In genomic region chr22:46735747-46736608, GRCh38 we compare ENCODE assay signal across 8 cellular contexts. TPM values are rescaled to one million over a fixed set of nuclear protein-coding genes. Genes with fewer than 3 reads are reported as not detected.
A peak's percentile ranks its signal among the peaks of the same experiment; 100 is the strongest.
DNase-seq lines count a peak whose midpoint lies in the region; ATAC-seq lines count a peak whose summit lies in the region.
"Had no signal": no experiment of that assay in that cellular context is flagged by ENCODE, and none has a peak within 500 bp of the region (broad histone marks: within the 10 kb centered on the region; RNA-seq: fewer than 3 reads in every experiment).

No MANE protein-coding gene starts in this region.

- H3K36me3 Mint-ChIP-seq in activated T-helper 1 cell treated with anti-CD3 and anti-CD28 coated beads, Interleukin-12 subunit alpha, Interleukin-12 subunit beta, Interleukin-2, Interleukin-4 antibody, amounts not matched to agents 30 ng/mL and 10 ng/mL and 1 ng/mL, durations not matched to agents 14 hours and 24 hours and 36 hours (ENCODE audit: low read depth), result peaks cover 20% of the 10 kb centered on the region
- peaks cover 10% of the 10 kb centered on the region for H3K36me3 Mint-ChIP-seq in stimulated activated memory B cell treated with anti-CD40 and anti-IgM and Interleukin-4, amounts not matched to agents 10 μg/mL and 1 μg/mL and 100 μg/mL, for 72 hours

- H3K4me1 Mint-ChIP-seq in activated T-helper 1 cell treated with anti-CD3 and anti-CD28 coated beads, Interleukin-12 subunit alpha, Interleukin-12 subunit beta, Interleukin-2, Interleukin-4 antibody, amounts not matched to agents 30 ng/mL and 10 ng/mL and 1 ng/mL, durations not matched to agents 14 hours and 24 hours and 36 hours (ENCODE audit: low read depth), result peaks cover 53% of the 10 kb centered on the region
- peaks cover 64% of the 10 kb centered on the region for H3K4me1 Mint-ChIP-seq in stimulated activated memory B cell treated with anti-CD40 and anti-IgM and Interleukin-4, amounts not matched to agents 10 μg/mL and 1 μg/mL and 100 μg/mL, for 72 hours

- H3K36me3 ChIP-seq in H7 (replicated peaks; ENCODE audit: control insufficient read depth, insufficient read depth, low read length), result peaks cover 3% of the 10 kb centered on the region; the same call in 1 of the 2 replicates

- H3K9me3 Mint-ChIP-seq in activated T-helper 1 cell treated with anti-CD3 and anti-CD28 coated beads, Interleukin-12 subunit alpha, Interleukin-12 subunit beta, Interleukin-2, Interleukin-4 antibody, amounts not matched to agents 30 ng/mL and 10 ng/mL and 1 ng/mL, durations not matched to agents 14 hours and 24 hours and 36 hours, result no peaks in the 10 kb centered on the region
- H3K9me3 Mint-ChIP-seq in stimulated activated memory B cell treated with anti-CD40 and anti-IgM and Interleukin-4, amounts not matched to agents 10 μg/mL and 1 μg/mL and 100 μg/mL, for 72 hours, result no peaks in the 10 kb centered on the region

- intact Hi-C loops in activated T-helper 1 cell treated with anti-CD3 and anti-CD28 coated beads, Interleukin-12 subunit alpha, Interleukin-12 subunit beta, Interleukin-2, Interleukin-4 antibody, amounts not matched to agents 30 ng/mL and 10 ng/mL and 1 ng/mL, durations not matched to agents 14 hours and 24 hours and 36 hours (cut with micrococcal nuclease), result loop anchor here (5.0 kb wide), 1 partner anchor 124 kb away; no protein-coding TSS in a partner anchor
- intact Hi-C loops in posterior vena cava (cut with DNase I), result no loop called here

- H3K27ac Mint-ChIP-seq in activated T-helper 1 cell treated with anti-CD3 and anti-CD28 coated beads, Interleukin-12 subunit alpha, Interleukin-12 subunit beta, Interleukin-2, Interleukin-4 antibody, amounts not matched to agents 30 ng/mL and 10 ng/mL and 1 ng/mL, durations not matched to agents 14 hours and 24 hours and 36 hours, result peak overlapping the region; percentile 97
- H3K27ac Mint-ChIP-seq in stimulated activated memory B cell treated with anti-CD40 and anti-IgM and Interleukin-4, amounts not matched to agents 10 μg/mL and 1 μg/mL and 100 μg/mL, for 72 hours, result peak overlapping the region; percentile 77

- no peak for ATAC-seq in stimulated activated memory B cell treated with anti-CD40 and anti-IgM and Interleukin-4, amounts not matched to agents 10 μg/mL and 1 μg/mL and 100 μg/mL, for 72 hours
- no peak for ATAC-seq in GM21825 (IDR thresholded peaks at IDR 0.05; ENCODE audit: unreplicated experiment)

- H3K27me3 Mint-ChIP-seq in activated T-helper 1 cell treated with anti-CD3 and anti-CD28 coated beads, Interleukin-12 subunit alpha, Interleukin-12 subunit beta, Interleukin-2, Interleukin-4 antibody, amounts not matched to agents 30 ng/mL and 10 ng/mL and 1 ng/mL, durations not matched to agents 14 hours and 24 hours and 36 hours (ENCODE audit: insufficient read depth), result no peaks in the 10 kb centered on the region
- no peaks in the 10 kb centered on the region for H3K27me3 Mint-ChIP-seq in stimulated activated memory B cell treated with anti-CD40 and anti-IgM and Interleukin-4, amounts not matched to agents 10 μg/mL and 1 μg/mL and 100 μg/mL, for 72 hours

- DNase-seq in H7 (peak; percentile 82), iPS-NIHi11 (ENCODE audit: low spot score) (peak; percentile 38), posterior vena cava (ENCODE audit: low spot score) (no peak), NCI-H774 (lab: John Stamatoyannopoulos, UW) (no peak)
- no peak for DNase-seq in activated T-helper 1 cell treated with anti-CD3 and anti-CD28 coated beads, Interleukin-12 subunit alpha, Interleukin-12 subunit beta, Interleukin-2, Interleukin-4 antibody, amounts not matched to agents 30 ng/mL and 10 ng/mL and 1 ng/mL, durations not matched to agents 14 hours and 24 hours and 36 hours (ENCODE audit: low spot score)
- DNase-seq: NCI-H446 treated with DMSO at 0.1 percent for 48 hours had no signal

- H3K4me3 ChIP-seq in H7 (ENCODE audit: insufficient read depth, low read depth, low read length), result no peak overlapping the region

- H3K4me3 Mint-ChIP-seq in activated T-helper 1 cell treated with anti-CD3 and anti-CD28 coated beads, Interleukin-12 subunit alpha, Interleukin-12 subunit beta, Interleukin-2, Interleukin-4 antibody, amounts not matched to agents 30 ng/mL and 10 ng/mL and 1 ng/mL, durations not matched to agents 14 hours and 24 hours and 36 hours, result peak overlapping the region; percentile 99
- peak overlapping the region; percentile 87 for H3K4me3 Mint-ChIP-seq in stimulated activated memory B cell treated with anti-CD40 and anti-IgM and Interleukin-4, amounts not matched to agents 10 μg/mL and 1 μg/mL and 100 μg/mL, for 72 hours

- H3K27me3 ChIP-seq in H7 (ENCODE audit: control insufficient read depth, insufficient read depth, low read length), result no peaks in the 10 kb centered on the region

RNA-seq across cellular contexts. Expression of gene CERK, which starts 2.1 kb away (rescaled TPM):
- total RNA-seq in H7 (2014; rRNA removed; shearing (Covaris generic)), result 54.8 and 57.2 TPM in 2 replicates
- 69.6 and 76.5 TPM in 2 replicates for total RNA-seq in activated T-helper 1 cell treated with anti-CD3 and anti-CD28 coated beads, Interleukin-12 subunit alpha, Interleukin-12 subunit beta, Interleukin-2, Interleukin-4 antibody, amounts not matched to agents 30 ng/mL and 10 ng/mL and 1 ng/mL, durations not matched to agents 14 hours and 24 hours and 36 hours
- 10 to 100 TPM; 25.4 to 36.4 TPM for total RNA-seq in posterior vena cava

RNA-seq across cellular contexts. Expression of gene TBC1D22A, which starts 26.5 kb away (rescaled TPM):
- total RNA-seq in H7 (2014; rRNA removed; shearing (Covaris generic)), result 8.2 and 9.7 TPM in 2 replicates
- 42.4 and 48.1 TPM in 2 replicates for total RNA-seq in activated T-helper 1 cell treated with anti-CD3 and anti-CD28 coated beads, Interleukin-12 subunit alpha, Interleukin-12 subunit beta, Interleukin-2, Interleukin-4 antibody, amounts not matched to agents 30 ng/mL and 10 ng/mL and 1 ng/mL, durations not matched to agents 14 hours and 24 hours and 36 hours
- 10 to 100 TPM; 19.3 to 21.7 TPM for total RNA-seq in posterior vena cava

Comparison
In these comparisons a context has a peak if more than half of its experiments do, and no peak if none do; other contexts are left out.
1. DNase-seq: peak in H7 (single experiment) and iPS-NIHi11 (single experiment); none in activated T-helper 1 cell treated with anti-CD3 and anti-CD28 coated beads, Interleukin-12 subunit alpha, Interleukin-12 subunit beta, Interleukin-2, Interleukin-4 antibody, amounts not matched to agents 30 ng/mL and 10 ng/mL and 1 ng/mL, durations not matched to agents 14 hours and 24 hours and 36 hours (single experiment), posterior vena cava (single experiment) and NCI-H774 (single experiment).